ENCODE assay signal across 8 cellular contexts in genomic region chr12:26195641-26196423, GRCh38. TPM values are rescaled to one million over a fixed set of nuclear protein-coding genes. Genes with fewer than 3 reads are reported as not detected.
DNase-seq lines count a peak whose midpoint lies in the region; ATAC-seq and TF ChIP-seq lines count a peak whose summit lies in the region.

No MANE protein-coding gene starts in this region.

- no peaks in the 10 kb centered on the region for H3K36me3 Mint-ChIP-seq in stimulated activated naive CD8-positive, alpha-beta T cell treated with anti-CD3 and anti-CD28 coated beads, Interleukin-15, Interleukin-2, amounts not matched to agents 100 ng/mL and 50 ng/mL, for 24 hours (ENCODE audit: low read depth)

- H3K27me3 ChIP-seq in H7 (ENCODE audit: control insufficient read depth, insufficient read depth, low read length): peaks cover 31% of the 10 kb centered on the region
- H3K27me3 ChIP-seq in Peyer's patch: no peaks in the 10 kb centered on the region
- H3K27me3 ChIP-seq in ectodermal cell (ENCODE audit: control insufficient read depth, insufficient read depth, low read length, poor library complexity, severe bottlenecking): peaks cover 47% of the 10 kb centered on the region

- ATAC-seq in HG03469 (IDR thresholded peaks at IDR 0.05; ENCODE audit: unreplicated experiment): no peak

- H3K4me3 ChIP-seq in H7 (ENCODE audit: insufficient read depth, low read depth, low read length): peak overlapping the region; percentile 57
- peak overlapping the region; percentile 49 to 67 (median 57) for H3K4me3 ChIP-seq in Peyer's patch
- H3K4me3 ChIP-seq in ectodermal cell (ENCODE audit: insufficient read depth, low read depth, low read length): peak overlapping the region; percentile 42
- peak overlapping the region; percentile 28 for H3K4me3 ChIP-seq in lower leg skin (ENCODE audit: low read depth, poor library complexity, severe bottlenecking)

- no peak for TF ChIP-seq CTCF in Peyer's patch (IDR thresholded peaks at IDR 0.05)
- no peak for TF ChIP-seq CTCF in lower leg skin (IDR thresholded peaks at IDR 0.05)

- peak overlapping the region; percentile 78 for H3K4me3 Mint-ChIP-seq in stimulated activated naive CD8-positive, alpha-beta T cell treated with anti-CD3 and anti-CD28 coated beads, Interleukin-15, Interleukin-2, amounts not matched to agents 100 ng/mL and 50 ng/mL, for 24 hours

- DNase-seq in Daoy (ENCODE audit: low read depth) (peak; percentile 71), H7 (peak; percentile 70), Peyer's patch (peak; percentile 23 to 69 (median 64)), lower leg skin (ENCODE audit: low spot score in 2 of 2) (peak in 1 of 2 donors; percentile 87), erythroblast (lab: John Stamatoyannopoulos, UW) (no peak)

- 1% methylated on average over 43 to 45 of the region's 45 CpGs for WGBS in ectodermal cell, 2 experiments
- 0 to 1% methylated on average over 21 to 30 of the region's 45 CpGs for WGBS in lower leg skin, 2 donors

- H3K27ac ChIP-seq in Peyer's patch (peak overlapping the region; percentile 61 to 79 (median 70)), ectodermal cell (ENCODE audit: insufficient read depth, low read depth, low read length, poor library complexity, severe bottlenecking) (no peak overlapping the region)

- no peak overlapping the region for H3K27ac Mint-ChIP-seq in stimulated activated naive CD8-positive, alpha-beta T cell treated with anti-CD3 and anti-CD28 coated beads, Interleukin-15, Interleukin-2, amounts not matched to agents 100 ng/mL and 50 ng/mL, for 24 hours

- no peaks in the 10 kb centered on the region for H3K36me3 ChIP-seq in H7 (replicated peaks; ENCODE audit: control insufficient read depth, insufficient read depth, low read length)
- no peaks in the 10 kb centered on the region for H3K36me3 ChIP-seq in Peyer's patch
- no peaks in the 10 kb centered on the region for H3K36me3 ChIP-seq in ectodermal cell (ENCODE audit: control insufficient read depth, insufficient read depth, low read length)

- no peaks in the 10 kb centered on the region for H3K9me3 Mint-ChIP-seq in stimulated activated naive CD8-positive, alpha-beta T cell treated with anti-CD3 and anti-CD28 coated beads, Interleukin-15, Interleukin-2, amounts not matched to agents 100 ng/mL and 50 ng/mL, for 24 hours

- no peaks in the 10 kb centered on the region for H3K9me3 ChIP-seq in Peyer's patch
- no peaks in the 10 kb centered on the region for H3K9me3 ChIP-seq in ectodermal cell (ENCODE audit: control insufficient read depth, low read length)

- TF ChIP-seq POLR2A in Peyer's patch (IDR thresholded peaks at IDR 0.05) (no peak), lower leg skin (IDR thresholded peaks at IDR 0.05) (no peak), erythroblast (IDR thresholded peaks at IDR 0.05; ENCODE audit: low read length) (no peak)

- H3K27me3 Mint-ChIP-seq in stimulated activated naive CD8-positive, alpha-beta T cell treated with anti-CD3 and anti-CD28 coated beads, Interleukin-15, Interleukin-2, amounts not matched to agents 100 ng/mL and 50 ng/mL, for 24 hours: peaks cover 70% of the 10 kb centered on the region

- intact Hi-C loops in lower leg skin (cut with DNase I; ENCODE audit: low total_unique reads): no loop called here

- H3K4me1 Mint-ChIP-seq in stimulated activated naive CD8-positive, alpha-beta T cell treated with anti-CD3 and anti-CD28 coated beads, Interleukin-15, Interleukin-2, amounts not matched to agents 100 ng/mL and 50 ng/mL, for 24 hours (ENCODE audit: low read depth): peaks cover 9% of the 10 kb centered on the region

- H3K4me1 ChIP-seq in Peyer's patch: peaks cover 0 to 4% (median 0%) of the 10 kb centered on the region in 4 donors
- H3K4me1 ChIP-seq in ectodermal cell (ENCODE audit: control insufficient read depth, insufficient read depth, low read length): no peaks in the 10 kb centered on the region

RNA-seq across cellular contexts. Expression of gene SSPN, which starts 0.5 kb away (rescaled TPM):
- 6.0 and 7.3 TPM in 2 replicates for total RNA-seq in Daoy (2014; rRNA removed; shearing (Covaris generic))
- total RNA-seq in H7 (2014; rRNA removed; shearing (Covaris generic)): 0.31 and 1.1 TPM in 2 replicates
- total RNA-seq in Peyer's patch (10 to 100 TPM in 1 of 4 donors, 1 to 10 TPM in 3; 3.0 to 10.9 (median 6.5) TPM), lower leg skin (10 to 100 TPM in 1 of 4 donors, 1 to 10 TPM in 3; 4.5 to 14.1 (median 8.4) TPM)
- polyA plus RNA-seq in ectodermal cell (2013, experiment 1 of 4): 1.2 TPM
- 0.69 TPM for polyA plus RNA-seq in ectodermal cell (2013, experiment 2 of 4)
- 1.2 TPM for polyA plus RNA-seq in ectodermal cell (2013, experiment 3 of 4)
- 1.7 TPM for polyA plus RNA-seq in ectodermal cell (2013, experiment 4 of 4)

Comparison
In these comparisons a context has a peak if more than half of its experiments do, and no peak if none do; other contexts are left out.
1. DNase-seq: peak in Daoy (single experiment), H7 (single experiment) and Peyer's patch (3 of 3); none in erythroblast (0 of 2).
2. Peak in every context shown above with its lines, with median percentiles within 50 percentile points of each other: H3K4me3 ChIP-seq.